8 cellular contexts compared by ENCODE assay signal in genomic region chr4:133146574-133147198, GRCh38. TPM values are rescaled to one million over a fixed set of nuclear protein-coding genes. Genes with fewer than 3 reads are reported as not detected.
DNase-seq lines count a peak whose midpoint lies in the region; ATAC-seq lines count a peak whose summit lies in the region.

No MANE protein-coding gene starts in this region.

- H3K9me3 ChIP-seq in iPS-20b (ENCODE audit: insufficient read depth, low read depth, low read length) (no peaks in the 10 kb centered on the region; the same call in 1 of the 2 replicates), stomach smooth muscle (ENCODE audit: control insufficient read depth in 2 of 2, low read length in 2 of 2) (no peaks in the 10 kb centered on the region)

- H3K4me3 ChIP-seq in iPS-20b (ENCODE audit: low read length) = peak overlapping the region; percentile 80
- peak overlapping the region; percentile 81 to 91 for H3K4me3 ChIP-seq in stomach smooth muscle (ENCODE audit: low read length in 2 of 2)

- H3K27me3 ChIP-seq in iPS-20b (ENCODE audit: insufficient read depth, low read length) (peaks cover 68% of the 10 kb centered on the region), stomach smooth muscle (ENCODE audit: control insufficient read depth in 1 of 2, insufficient read depth in 2 of 2, low read length in 2 of 2) (peaks cover 5 to 10% of the 10 kb centered on the region in 2 donors)

- ATAC-seq in GM21423 (IDR thresholded peaks at IDR 0.05; ENCODE audit: unreplicated experiment) = peak; percentile 39
- no peak for ATAC-seq in HG03025 (IDR thresholded peaks at IDR 0.05; ENCODE audit: low FRiP score, unreplicated experiment)
- no peak for ATAC-seq in GM21515 (IDR thresholded peaks at IDR 0.05; ENCODE audit: unreplicated experiment)

- peak; percentile 43 for DNase-seq in Daoy (ENCODE audit: low read depth)
- peak; percentile 38 for DNase-seq in NCI-H1694 (lab: John Stamatoyannopoulos, UW)
- peak; percentile 81 for DNase-seq in astrocyte of the hippocampus (ENCODE audit: low read depth, low spot score)

- H3K9ac ChIP-seq in iPS-20b (ENCODE audit: low read depth, low read length) (peak overlapping the region; percentile 63; the same call in 1 of the 2 replicates), stomach smooth muscle (ENCODE audit: low read length in 2 of 2) (peak overlapping the region; percentile 35 to 42)

- H3K4me1 ChIP-seq in iPS-20b (ENCODE audit: insufficient read depth, low read length) = peaks cover 23% of the 10 kb centered on the region; the same call in 1 of the 2 replicates
- H3K4me1 ChIP-seq in stomach smooth muscle (ENCODE audit: control insufficient read depth, insufficient read depth, low read length) = peaks cover 33% of the 10 kb centered on the region

- H3K27ac ChIP-seq in iPS-20b (ENCODE audit: low read length) (no peak overlapping the region), stomach smooth muscle (ENCODE audit: low read length) (no peak overlapping the region)

- H3K36me3 ChIP-seq in iPS-20b (ENCODE audit: insufficient read depth, low read depth, low read length) (no peaks in the 10 kb centered on the region), stomach smooth muscle (ENCODE audit: control insufficient read depth in 2 of 2, insufficient read depth in 2 of 2, low read length in 2 of 2) (no peaks in the 10 kb centered on the region)

RNA-seq across cellular contexts. Expression of gene PCDH10, which starts 2.4 kb away (rescaled TPM):
- total RNA-seq in Daoy (2014; rRNA removed; shearing (Covaris generic)) = 0.69 and 1.6 TPM in 2 replicates
